Comparison of ENCODE assay signal across 1 cellular context in the genomic region with DNA sequence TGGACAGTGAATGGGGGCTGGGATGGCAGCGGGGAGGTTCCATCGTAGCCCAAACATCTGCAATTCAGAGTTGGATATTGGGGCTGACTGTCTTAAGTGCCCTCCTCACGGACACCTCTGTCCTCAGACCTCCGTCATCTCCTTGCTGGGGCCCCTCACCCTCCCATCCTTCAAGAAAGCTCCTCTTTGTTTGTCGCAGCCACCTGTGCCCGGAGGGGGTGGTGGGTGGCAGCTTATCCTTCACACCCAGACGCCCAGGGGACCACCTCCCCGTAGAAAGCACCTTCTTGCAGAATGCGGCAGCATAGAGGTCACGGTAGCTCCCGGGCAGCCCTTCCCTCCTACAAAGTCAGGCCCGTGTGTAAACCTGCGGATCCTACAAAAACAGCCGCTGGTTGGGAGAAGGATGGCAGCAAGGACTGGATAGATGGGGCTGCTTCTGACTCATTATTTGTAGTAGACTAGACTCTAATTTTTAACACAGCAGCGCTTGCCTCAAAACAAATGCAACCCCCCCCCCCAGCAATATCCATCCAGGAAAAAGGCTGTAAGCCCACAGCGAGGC.
TF ChIP-seq lines count a peak whose summit lies in the region.

No MANE protein-coding gene starts in this region.

TF ChIP-seq in WTC11, 78 proteins besides CTCF, POLR2A, EP300 and RAD21 (continued from another document):
- TF ChIP-seq, protein P1, sequence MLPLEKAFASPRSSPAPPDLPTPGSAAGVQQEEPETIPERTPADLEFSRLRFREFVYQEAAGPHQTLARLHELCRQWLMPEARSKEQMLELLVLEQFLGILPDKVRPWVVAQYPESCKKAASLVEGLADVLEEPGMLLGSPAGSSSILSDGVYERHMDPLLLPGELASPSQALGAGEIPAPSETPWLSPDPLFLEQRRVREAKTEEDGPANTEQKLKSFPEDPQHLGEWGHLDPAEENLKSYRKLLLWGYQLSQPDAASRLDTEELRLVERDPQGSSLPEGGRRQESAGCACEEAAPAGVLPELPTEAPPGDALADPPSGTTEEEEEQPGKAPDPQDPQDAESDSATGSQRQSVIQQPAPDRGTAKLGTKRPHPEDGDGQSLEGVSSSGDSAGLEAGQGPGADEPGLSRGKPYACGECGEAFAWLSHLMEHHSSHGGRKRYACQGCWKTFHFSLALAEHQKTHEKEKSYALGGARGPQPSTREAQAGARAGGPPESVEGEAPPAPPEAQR (CRISPR knock-in tag; IDR thresholded peaks at IDR 0.05): no peak
